In genomic region chr1:84434081-84434755, GRCh38 we compare ENCODE assay signal across 12 cellular contexts. TPM values are rescaled to one million over a fixed set of nuclear protein-coding genes. Genes with fewer than 3 reads are reported as not detected.
DNase-seq lines count a peak whose midpoint lies in the region; ATAC-seq lines count a peak whose summit lies in the region.
"Had no signal": no experiment of that assay in that cellular context is flagged by ENCODE, and none has a peak within 500 bp of the region (broad histone marks: within the 10 kb centered on the region; RNA-seq: fewer than 3 reads in every experiment).

No MANE protein-coding gene starts in this region.

- H3K36me3 Mint-ChIP-seq in T-helper 1 cell treated with Interleukin-12 subunit alpha and Interleukin-12 subunit beta and Interleukin-4 antibody, amounts not matched to agents 30 μg/mL and 1 μg/mL, for 36 hours (ENCODE audit: low read depth) = no peaks in the 10 kb centered on the region
- H3K36me3 Mint-ChIP-seq in activated naive CD4-positive, alpha-beta T cell treated with anti-CD3 and anti-CD28 coated beads, Interleukin-2, amount 50 U/mL, for 72 hours = no peaks in the 10 kb centered on the region

- peak overlapping the region; percentile 31 for H2AFZ ChIP-seq in neuronal stem cell (ENCODE audit: low read length)

- H3K14ac ChIP-seq in neuronal stem cell (ENCODE audit: low read length) = no peak overlapping the region

- no peak overlapping the region for H3K4me3 Mint-ChIP-seq in T-helper 1 cell treated with Interleukin-12 subunit alpha and Interleukin-12 subunit beta and Interleukin-4 antibody, amounts not matched to agents 30 μg/mL and 1 μg/mL, for 36 hours
- H3K4me3 Mint-ChIP-seq: H9 had no signal

- peak; percentile 11 for ATAC-seq in HG03354 (IDR thresholded peaks at IDR 0.05; ENCODE audit: poor library complexity, severe bottlenecking, unreplicated experiment)
- ATAC-seq in activated naive CD4-positive, alpha-beta T cell treated with anti-CD3 and anti-CD28 coated beads, Interleukin-2, amount 50 U/mL, for 72 hours = peak; percentile 16 to 26
- no peak for ATAC-seq in HG03432 (IDR thresholded peaks at IDR 0.05; ENCODE audit: unreplicated experiment)

- peaks cover 15% of the 10 kb centered on the region for H3K4me1 Mint-ChIP-seq in T-helper 1 cell treated with Interleukin-12 subunit alpha and Interleukin-12 subunit beta and Interleukin-4 antibody, amounts not matched to agents 30 μg/mL and 1 μg/mL, for 36 hours (ENCODE audit: low read depth)

- no peaks in the 10 kb centered on the region for H3K36me3 ChIP-seq in neuronal stem cell (replicated peaks in 1 of 2; ENCODE audit: control insufficient read depth in 2 of 2, insufficient read depth in 2 of 2, low read length in 2 of 2)
- H3K36me3 ChIP-seq: cardiac muscle cell had no signal

- H3K4me1 ChIP-seq in neuronal stem cell (ENCODE audit: control insufficient read depth in 2 of 2, insufficient read depth in 1 of 2, low read depth in 1 of 2, low read length in 2 of 2) = no peaks in the 10 kb centered on the region

- no peak overlapping the region for H3K4me3 ChIP-seq in neuronal stem cell (ENCODE audit: low read length in 2 of 2)
- H3K4me3 ChIP-seq: cardiac muscle cell had no signal

- H2AK5ac ChIP-seq in neuronal stem cell (ENCODE audit: low read depth, low read length) = no peak overlapping the region

- H3K79me1 ChIP-seq in neuronal stem cell (ENCODE audit: low read depth, low read length) = no peaks in the 10 kb centered on the region

- no peak overlapping the region for H4K8ac ChIP-seq in neuronal stem cell (ENCODE audit: low read depth, low read length)

- H2BK15ac ChIP-seq in neuronal stem cell (ENCODE audit: low read length) = no peak overlapping the region

- H3K4me2 ChIP-seq in neuronal stem cell (ENCODE audit: insufficient read depth, low read length, poor library complexity, severe bottlenecking) = no peak overlapping the region

- no peak overlapping the region for H3K4ac ChIP-seq in neuronal stem cell (ENCODE audit: low read length)

- H3K9me3 ChIP-seq in neuronal stem cell (replicated peaks in 1 of 2; ENCODE audit: control insufficient read depth in 2 of 2, insufficient read depth in 1 of 2, low read depth in 1 of 2, low read length in 2 of 2) = peaks cover 0 to 3% of the 10 kb centered on the region in 2 donors

- no peak overlapping the region for H3K23ac ChIP-seq in neuronal stem cell (ENCODE audit: low read depth, low read length, poor library complexity)

- no peak overlapping the region for H3K27ac ChIP-seq in neuronal stem cell (replicated peaks; ENCODE audit: low read length)
- H3K27ac ChIP-seq: cardiac muscle cell had no signal

- H3K27ac Mint-ChIP-seq in T-helper 1 cell treated with Interleukin-12 subunit alpha and Interleukin-12 subunit beta and Interleukin-4 antibody, amounts not matched to agents 30 μg/mL and 1 μg/mL, for 36 hours = peak overlapping the region; percentile 5
- no peak overlapping the region for H3K27ac Mint-ChIP-seq in activated naive CD4-positive, alpha-beta T cell treated with anti-CD3 and anti-CD28 coated beads, Interleukin-2, amount 50 U/mL, for 72 hours
- H3K27ac Mint-ChIP-seq: H9 had no signal

- no peak overlapping the region for H2BK120ac ChIP-seq in neuronal stem cell (ENCODE audit: low read depth, low read length)

- DNase-seq in T-helper 1 cell = no peak
- DNase-seq in activated naive CD4-positive, alpha-beta T cell treated with anti-CD3 and anti-CD28 coated beads, Interleukin-2, amount 50 U/mL, for 72 hours (ENCODE audit: low spot score in 2 of 2) = no peak
- DNase-seq in neuronal stem cell (ENCODE audit: low spot score) = no peak
- DNase-seq in NCI-H2171 (lab: John Stamatoyannopoulos, UW) = no peak
- no peak for DNase-seq in ACHN

- no peak overlapping the region for H2BK12ac ChIP-seq in neuronal stem cell (ENCODE audit: low read length)

- no peaks in the 10 kb centered on the region for H3K9me3 Mint-ChIP-seq in T-helper 1 cell treated with Interleukin-12 subunit alpha and Interleukin-12 subunit beta and Interleukin-4 antibody, amounts not matched to agents 30 μg/mL and 1 μg/mL, for 36 hours
- peaks cover 0 to 10% of the 10 kb centered on the region in 2 donors for H3K9me3 Mint-ChIP-seq in activated naive CD4-positive, alpha-beta T cell treated with anti-CD3 and anti-CD28 coated beads, Interleukin-2, amount 50 U/mL, for 72 hours

- no peak overlapping the region for H4K91ac ChIP-seq in neuronal stem cell (ENCODE audit: low read depth, low read length, poor library complexity)

- no peaks in the 10 kb centered on the region for H3K27me3 Mint-ChIP-seq in T-helper 1 cell treated with Interleukin-12 subunit alpha and Interleukin-12 subunit beta and Interleukin-4 antibody, amounts not matched to agents 30 μg/mL and 1 μg/mL, for 36 hours (ENCODE audit: low read depth)

- H2BK5ac ChIP-seq in neuronal stem cell (ENCODE audit: low read length) = no peak overlapping the region

- H3K27me3 ChIP-seq in neuronal stem cell (ENCODE audit: control insufficient read depth in 3 of 3, insufficient read depth in 3 of 3, low read depth in 1 of 3, low read length in 3 of 3) = no peaks in the 10 kb centered on the region
- H3K27me3 ChIP-seq: cardiac muscle cell had no signal

- H3K18ac ChIP-seq in neuronal stem cell (ENCODE audit: low read length) = no peak overlapping the region

- H3K9ac ChIP-seq in neuronal stem cell (ENCODE audit: low read depth, low read length, poor library complexity) = no peak overlapping the region

- in situ Hi-C loops in ACHN (cut with HindIII; ENCODE audit: low pct_ligation_motif_present, low pct_unique_long_range_greater_than_20kb, low sequenced_read_pairs) = loop anchor here (10.0 kb wide), 1 partner anchor 289 kb away; the partner anchor contains the start of gene PRKACB

- no CpG with 5 or more reads among the region's 6 CpGs for WGBS in neuronal stem cell (ENCODE audit: extremely low coverage in 2 of 2, insufficient read length in 2 of 2, insufficient replicate concordance in 1 of 2), 2 donors

RNA-seq across cellular contexts. Expression of gene DNASE2B, which starts 35.9 kb away (rescaled TPM):
- not detected for total RNA-seq in activated naive CD4-positive, alpha-beta T cell treated with anti-CD3 and anti-CD28 coated beads, Interleukin-2, amount 50 U/mL, for 72 hours
- 0.10 TPM for polyA plus RNA-seq in neuronal stem cell (2013, experiment 1 of 2)
- polyA plus RNA-seq in neuronal stem cell (2013, experiment 2 of 2) = 0.18 TPM
- total RNA-seq: A172; activated CD8-positive, alpha-beta memory T cell treated with anti-CD3 and anti-CD28 coated beads for 36 hours; cardiac muscle cell; H9 had no signal
- polyA plus RNA-seq: cardiac muscle cell had no signal

RNA-seq across cellular contexts. Expression of gene RPF1, which starts 44.8 kb away (rescaled TPM):
- total RNA-seq in activated naive CD4-positive, alpha-beta T cell treated with anti-CD3 and anti-CD28 coated beads, Interleukin-2, amount 50 U/mL, for 72 hours = 10 to 100 TPM; 44.6 to 62.5 TPM
- polyA plus RNA-seq in neuronal stem cell (2013, experiment 1 of 2) = 74.4 TPM
- polyA plus RNA-seq in neuronal stem cell (2013, experiment 2 of 2) = 75.3 TPM
